In the genomic region with DNA sequence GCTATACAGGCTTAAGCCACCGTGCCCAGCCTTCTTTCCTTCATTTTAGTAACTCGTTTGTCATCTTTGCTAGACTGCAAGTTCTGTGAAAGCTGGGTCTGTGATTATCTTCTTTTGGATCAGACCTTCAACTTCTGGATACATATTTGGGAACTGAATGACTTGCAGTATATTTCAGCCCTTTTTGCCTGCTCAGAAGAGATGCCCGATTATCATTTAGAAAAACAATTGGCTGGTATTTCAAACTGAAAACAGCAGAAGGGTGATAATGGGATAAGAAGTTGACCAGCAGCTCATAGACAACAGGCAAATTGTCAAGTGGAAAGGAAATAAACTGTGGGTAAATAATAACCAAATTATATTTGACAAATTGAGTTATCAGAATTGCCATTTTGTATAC, we compare ENCODE assay signal across 1 cellular context.
TF ChIP-seq lines count a peak whose summit lies in the region.

No MANE protein-coding gene starts in this region.

TF ChIP-seq in K562, 482 proteins besides CTCF, POLR2A, EP300 and RAD21 (continued from another document and continues in another):
- no peak for TF ChIP-seq MGA (IDR thresholded peaks at IDR 0.05)
- TF ChIP-seq ARNT (IDR thresholded peaks at IDR 0.05): peak in 1 of 2 experiments; percentile 75; a peak in 1 of 4 replicates
- TF ChIP-seq ZNF134 (CRISPR knock-in tag; conservative IDR thresholded peaks at IDR 0.05): no peak
- TF ChIP-seq FOXA1 (IDR thresholded peaks at IDR 0.05; ENCODE audit: borderline replicate concordance): no peak
- no peak for TF ChIP-seq ELF4 (CRISPR knock-in tag; IDR thresholded peaks at IDR 0.05)
- TF ChIP-seq TAF7 (tag; IDR thresholded peaks at IDR 0.05): no peak
- no peak for TF ChIP-seq CBX8 (IDR thresholded peaks at IDR 0.05; ENCODE audit: borderline replicate concordance, extremely low read depth, low read depth, low read length, poor library complexity, severe bottlenecking)
- TF ChIP-seq PCBP2 (IDR thresholded peaks at IDR 0.05; ENCODE audit: low read depth, low read length, poor library complexity, severe bottlenecking): no peak
- TF ChIP-seq, protein P1, sequence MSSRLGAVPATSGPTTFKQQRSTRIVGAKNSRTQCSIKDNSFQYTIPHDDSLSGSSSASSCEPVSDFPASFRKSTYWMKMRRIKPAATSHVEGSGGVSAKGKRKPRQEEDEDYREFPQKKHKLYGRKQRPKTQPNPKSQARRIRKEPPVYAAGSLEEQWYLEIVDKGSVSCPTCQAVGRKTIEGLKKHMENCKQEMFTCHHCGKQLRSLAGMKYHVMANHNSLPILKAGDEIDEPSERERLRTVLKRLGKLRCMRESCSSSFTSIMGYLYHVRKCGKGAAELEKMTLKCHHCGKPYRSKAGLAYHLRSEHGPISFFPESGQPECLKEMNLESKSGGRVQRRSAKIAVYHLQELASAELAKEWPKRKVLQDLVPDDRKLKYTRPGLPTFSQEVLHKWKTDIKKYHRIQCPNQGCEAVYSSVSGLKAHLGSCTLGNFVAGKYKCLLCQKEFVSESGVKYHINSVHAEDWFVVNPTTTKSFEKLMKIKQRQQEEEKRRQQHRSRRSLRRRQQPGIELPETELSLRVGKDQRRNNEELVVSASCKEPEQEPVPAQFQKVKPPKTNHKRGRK (tag; IDR thresholded peaks at IDR 0.05): no peak
- TF ChIP-seq FOXM1 (IDR thresholded peaks at IDR 0.05; ENCODE audit: low read depth): peak; percentile 82
- TF ChIP-seq FOXM1 (CRISPR knock-in tag; IDR thresholded peaks at IDR 0.05; ENCODE audit: low read depth): no peak
- no peak for TF ChIP-seq TRIM24 (IDR thresholded peaks at IDR 0.05)
- TF ChIP-seq ZC3H4 (CRISPR knock-in tag; IDR thresholded peaks at IDR 0.05; ENCODE audit: borderline replicate concordance): no peak
- no peak for TF ChIP-seq RFX1 (IDR thresholded peaks at IDR 0.05)
- no peak for TF ChIP-seq ARID3B (CRISPR knock-in tag; IDR thresholded peaks at IDR 0.05; ENCODE audit: borderline replicate concordance)
- TF ChIP-seq ZNF780A (CRISPR knock-in tag; IDR thresholded peaks at IDR 0.05): no peak
- peak; percentile 24; the same call in 1 of the 2 replicates for TF ChIP-seq SMARCA4 (IDR thresholded peaks at IDR 0.05)
- TF ChIP-seq, protein P2, sequence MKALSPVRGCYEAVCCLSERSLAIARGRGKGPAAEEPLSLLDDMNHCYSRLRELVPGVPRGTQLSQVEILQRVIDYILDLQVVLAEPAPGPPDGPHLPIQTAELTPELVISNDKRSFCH (CRISPR knock-in tag; IDR thresholded peaks at IDR 0.05): no peak
- TF ChIP-seq, protein P2 (tag; IDR thresholded peaks at IDR 0.05): no peak
- TF ChIP-seq RAD51 (IDR thresholded peaks at IDR 0.05; ENCODE audit: borderline replicate concordance, low read depth): no peak
- TF ChIP-seq SAFB (IDR thresholded peaks at IDR 0.05; ENCODE audit: borderline replicate concordance, low read depth, low read length): no peak
- peak; percentile 90 for TF ChIP-seq ZNF316 (IDR thresholded peaks at IDR 0.05)
- no peak for TF ChIP-seq ZBTB34 (CRISPR knock-in tag; IDR thresholded peaks at IDR 0.05)
- TF ChIP-seq, protein P3, sequence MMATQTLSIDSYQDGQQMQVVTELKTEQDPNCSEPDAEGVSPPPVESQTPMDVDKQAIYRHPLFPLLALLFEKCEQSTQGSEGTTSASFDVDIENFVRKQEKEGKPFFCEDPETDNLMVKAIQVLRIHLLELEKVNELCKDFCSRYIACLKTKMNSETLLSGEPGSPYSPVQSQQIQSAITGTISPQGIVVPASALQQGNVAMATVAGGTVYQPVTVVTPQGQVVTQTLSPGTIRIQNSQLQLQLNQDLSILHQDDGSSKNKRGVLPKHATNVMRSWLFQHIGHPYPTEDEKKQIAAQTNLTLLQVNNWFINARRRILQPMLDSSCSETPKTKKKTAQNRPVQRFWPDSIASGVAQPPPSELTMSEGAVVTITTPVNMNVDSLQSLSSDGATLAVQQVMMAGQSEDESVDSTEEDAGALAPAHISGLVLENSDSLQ (IDR thresholded peaks at IDR 0.05): no peak
- TF ChIP-seq ZNF696 (CRISPR knock-in tag; conservative IDR thresholded peaks at IDR 0.05): no peak
- no peak for TF ChIP-seq SNIP1 (IDR thresholded peaks at IDR 0.05; ENCODE audit: low read depth)
- 0 out of 2 replicates have a peak, but pooled peaks have one; percentile 25 for TF ChIP-seq ATF7 (IDR thresholded peaks at IDR 0.05)
- TF ChIP-seq, protein P4, sequence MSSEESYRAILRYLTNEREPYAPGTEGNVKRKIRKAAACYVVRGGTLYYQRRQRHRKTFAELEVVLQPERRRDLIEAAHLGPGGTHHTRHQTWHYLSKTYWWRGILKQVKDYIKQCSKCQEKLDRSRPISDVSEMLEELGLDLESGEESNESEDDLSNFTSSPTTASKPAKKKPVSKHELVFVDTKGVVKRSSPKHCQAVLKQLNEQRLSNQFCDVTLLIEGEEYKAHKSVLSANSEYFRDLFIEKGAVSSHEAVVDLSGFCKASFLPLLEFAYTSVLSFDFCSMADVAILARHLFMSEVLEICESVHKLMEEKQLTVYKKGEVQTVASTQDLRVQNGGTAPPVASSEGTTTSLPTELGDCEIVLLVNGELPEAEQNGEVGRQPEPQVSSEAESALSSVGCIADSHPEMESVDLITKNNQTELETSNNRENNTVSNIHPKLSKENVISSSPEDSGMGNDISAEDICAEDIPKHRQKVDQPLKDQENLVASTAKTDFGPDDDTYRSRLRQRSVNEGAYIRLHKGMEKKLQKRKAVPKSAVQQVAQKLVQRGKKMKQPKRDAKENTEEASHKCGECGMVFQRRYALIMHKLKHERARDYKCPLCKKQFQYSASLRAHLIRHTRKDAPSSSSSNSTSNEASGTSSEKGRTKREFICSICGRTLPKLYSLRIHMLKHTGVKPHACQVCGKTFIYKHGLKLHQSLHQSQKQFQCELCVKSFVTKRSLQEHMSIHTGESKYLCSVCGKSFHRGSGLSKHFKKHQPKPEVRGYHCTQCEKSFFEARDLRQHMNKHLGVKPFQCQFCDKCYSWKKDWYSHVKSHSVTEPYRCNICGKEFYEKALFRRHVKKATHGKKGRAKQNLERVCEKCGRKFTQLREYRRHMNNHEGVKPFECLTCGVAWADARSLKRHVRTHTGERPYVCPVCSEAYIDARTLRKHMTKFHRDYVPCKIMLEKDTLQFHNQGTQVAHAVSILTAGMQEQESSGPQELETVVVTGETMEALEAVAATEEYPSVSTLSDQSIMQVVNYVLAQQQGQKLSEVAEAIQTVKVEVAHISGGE (CRISPR knock-in tag; IDR thresholded peaks at IDR 0.05): peak in 1 of 3 experiments; percentile 54; a peak in 1 of 6 replicates
- no peak for TF ChIP-seq PCBP1 (IDR thresholded peaks at IDR 0.05; ENCODE audit: low read depth, low read length, poor library complexity, severe bottlenecking)
- no peak for TF ChIP-seq CEBPG (CRISPR knock-in tag; IDR thresholded peaks at IDR 0.05)
- TF ChIP-seq CEBPG (tag; conservative IDR thresholded peaks at IDR 0.05 in 1 of 2, IDR thresholded peaks at IDR 0.05 in 1 of 2): no peak
- TF ChIP-seq, protein P5, sequence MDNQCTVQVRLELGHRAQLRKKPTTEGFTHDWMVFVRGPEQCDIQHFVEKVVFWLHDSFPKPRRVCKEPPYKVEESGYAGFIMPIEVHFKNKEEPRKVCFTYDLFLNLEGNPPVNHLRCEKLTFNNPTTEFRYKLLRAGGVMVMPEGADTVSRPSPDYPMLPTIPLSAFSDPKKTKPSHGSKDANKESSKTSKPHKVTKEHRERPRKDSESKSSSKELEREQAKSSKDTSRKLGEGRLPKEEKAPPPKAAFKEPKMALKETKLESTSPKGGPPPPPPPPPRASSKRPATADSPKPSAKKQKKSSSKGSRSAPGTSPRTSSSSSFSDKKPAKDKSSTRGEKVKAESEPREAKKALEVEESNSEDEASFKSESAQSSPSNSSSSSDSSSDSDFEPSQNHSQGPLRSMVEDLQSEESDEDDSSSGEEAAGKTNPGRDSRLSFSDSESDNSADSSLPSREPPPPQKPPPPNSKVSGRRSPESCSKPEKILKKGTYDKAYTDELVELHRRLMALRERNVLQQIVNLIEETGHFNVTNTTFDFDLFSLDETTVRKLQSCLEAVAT (IDR thresholded peaks at IDR 0.05): no peak
- TF ChIP-seq GATA2 (CRISPR knock-in tag; IDR thresholded peaks at IDR 0.05): peak; percentile 46; the same call in 1 of the 2 replicates
- TF ChIP-seq HDAC6 (IDR thresholded peaks at IDR 0.05; ENCODE audit: low read depth, low read length): no peak
